Comparison of ENCODE assay signal across 9 cellular contexts in genomic region chr3:16897254-16897926, GRCh38. TPM values are rescaled to one million over a fixed set of nuclear protein-coding genes. Genes with fewer than 3 reads are reported as not detected.
DNase-seq lines count a peak whose midpoint lies in the region; ATAC-seq, FAIRE-seq and TF ChIP-seq lines count a peak whose summit lies in the region.
"Had no signal": no experiment of that assay in that cellular context is flagged by ENCODE, and none has a peak within 500 bp of the region (broad histone marks: within the 10 kb centered on the region; RNA-seq: fewer than 3 reads in every experiment).

No MANE protein-coding gene starts in this region.

- H3K4me1 Mint-ChIP-seq in type B pancreatic cell (ENCODE audit: unreplicated experiment) (peaks cover 21% of the 10 kb centered on the region), mesothelial cell of epicardium (no peaks in the 10 kb centered on the region)

- peak; percentile 61 for FAIRE-seq in colon (lab: Jason Lieb, UNC)

- TF ChIP-seq CTCF in type B pancreatic cell (conservative IDR thresholded peaks at IDR 0.05) (no peak), mesothelial cell of epicardium (IDR thresholded peaks at IDR 0.05; ENCODE audit: unreplicated experiment) (no peak)

- DNase-seq in NCI-H510A treated with DMSO at 0.1 percent for 48 hours (lab: John Stamatoyannopoulos, UW) (peak; percentile 51), NCI-H510A (lab: John Stamatoyannopoulos, UW) (no peak), NCI-H1694 (lab: John Stamatoyannopoulos, UW) (peak; percentile 48), type B pancreatic cell (ENCODE audit: extremely low spot score, unreplicated experiment) (no peak), 8988T (no peak), mesothelial cell of epicardium (ENCODE audit: low spot score in 2 of 2, unreplicated experiment in 2 of 2) (no peak)

- H3K36me3 Mint-ChIP-seq in type B pancreatic cell (no peaks in the 10 kb centered on the region), mesothelial cell of epicardium (no peaks in the 10 kb centered on the region)

- H3K9me3 Mint-ChIP-seq in type B pancreatic cell (no peaks in the 10 kb centered on the region), mesothelial cell of epicardium (peaks cover 7% of the 10 kb centered on the region)
- H3K9me3 Mint-ChIP-seq: neural crest cell had no signal

- H3K27me3 Mint-ChIP-seq in type B pancreatic cell (no peaks in the 10 kb centered on the region), mesothelial cell of epicardium (ENCODE audit: low read depth) (peaks cover 11% of the 10 kb centered on the region)

- H3K27ac Mint-ChIP-seq in type B pancreatic cell (no peak overlapping the region), mesothelial cell of epicardium (no peak overlapping the region)

- H3K4me3 Mint-ChIP-seq in type B pancreatic cell (peak overlapping the region; percentile 5), mesothelial cell of epicardium (no peak overlapping the region)
- H3K4me3 Mint-ChIP-seq: neural crest cell had no signal

- ATAC-seq in GM21786 (IDR thresholded peaks at IDR 0.05; ENCODE audit: unreplicated experiment), result peak; percentile 64

RNA-seq across cellular contexts. Expression of gene PLCL2, which starts 12.6 kb away (rescaled TPM):
- total RNA-seq in type B pancreatic cell (ENCODE audit: low replicate concordance) (6.5 and 10.6 TPM in 2 replicates), mesothelial cell of epicardium (3.6 to 3.7 TPM (median 3.6 TPM) in 3 replicates)

Comparison
In these comparisons a context has a peak if more than half of its experiments do, and no peak if none do; other contexts are left out.
1. DNase-seq: peak in NCI-H510A treated with DMSO at 0.1 percent for 48 hours (single experiment) and NCI-H1694 (single experiment); none in NCI-H510A (single experiment), type B pancreatic cell (single experiment), 8988T (single experiment) and mesothelial cell of epicardium (0 of 2).